ENCODE assay signal across 8 cellular contexts in the genomic region with DNA sequence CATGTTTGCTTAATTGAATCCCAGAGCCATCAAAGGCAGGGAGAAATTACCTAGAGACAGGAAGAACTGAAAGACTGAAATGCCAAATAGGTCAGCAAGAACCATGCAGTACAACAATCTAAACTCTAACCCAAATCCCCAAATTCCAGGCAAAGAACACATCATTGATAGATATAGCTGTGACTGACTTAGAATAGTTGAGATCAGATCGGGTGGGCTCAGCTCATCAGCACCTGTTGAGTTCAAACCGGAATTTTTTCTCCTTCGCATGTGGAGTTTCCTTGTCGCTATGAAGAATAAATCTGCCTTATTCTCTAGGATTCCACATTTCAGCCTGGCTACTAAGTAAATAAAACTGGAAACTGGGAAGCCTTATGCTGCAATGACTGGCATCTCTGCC. TPM values are rescaled to one million over a fixed set of nuclear protein-coding genes. Genes with fewer than 3 reads are reported as not detected.
DNase-seq lines count a peak whose midpoint lies in the region; ATAC-seq and TF ChIP-seq lines count a peak whose summit lies in the region.

No MANE protein-coding gene starts in this region.

- intact Hi-C loops in activated B cell treated with CpG ODN at 0.5 μM for 24 hours (cut with micrococcal nuclease): no loop called here

- H3K9ac ChIP-seq in iPS-15b (ENCODE audit: low read depth, low read length) (peak overlapping the region; percentile 61), skeletal muscle tissue (ENCODE audit: low read depth in 1 of 3, low read length in 3 of 3) (peak overlapping the region; percentile 91 to 93 (median 92))

- peaks cover 19% of the 10 kb centered on the region for H3K4me1 ChIP-seq in iPS-15b (ENCODE audit: control insufficient read depth, insufficient read depth, low read length)
- H3K4me1 ChIP-seq in skeletal muscle tissue (ENCODE audit: control insufficient read depth in 3 of 3, insufficient read depth in 3 of 3, low read length in 3 of 3): peaks cover 22 to 47% (median 32%) of the 10 kb centered on the region in 3 donors

- TF ChIP-seq CTCF in HFF-Myc (IDR thresholded peaks at IDR 0.05; ENCODE audit: low read depth, low read length, missing control alignments) (no peak), activated B cell treated with CpG ODN at 0.5 μM for 24 hours (IDR thresholded peaks at IDR 0.05) (no peak)

- H3K9me3 ChIP-seq in iPS-15b (ENCODE audit: control insufficient read depth, insufficient read depth, low read length) (no peaks in the 10 kb centered on the region), skeletal muscle tissue (ENCODE audit: control insufficient read depth in 3 of 3, low read length in 3 of 3) (no peaks in the 10 kb centered on the region)

- DNase-seq in HFF-Myc (ENCODE audit: extremely low read depth, low read depth) (no peak), activated B cell treated with CpG ODN at 0.5 μM for 24 hours (no peak), left lobe of liver (ENCODE audit: low spot score) (no peak), NCI-H1436 (lab: John Stamatoyannopoulos, UW) (no peak)
- no peak for DNase-seq in stimulated activated CD4-positive, alpha-beta T cell treated with anti-CD3 and anti-CD28 coated beads, Interleukin-4, amount 100 ng/mL, for 1 hour

- H3K27ac ChIP-seq in skeletal muscle tissue (ENCODE audit: low read depth, low read length): peak overlapping the region; percentile 94

- H3K27me3 Mint-ChIP-seq in activated B cell treated with CpG ODN at 0.5 μM for 24 hours: no peaks in the 10 kb centered on the region

- peak overlapping the region; percentile 79 for H3K27ac Mint-ChIP-seq in activated B cell treated with CpG ODN at 0.5 μM for 24 hours

- POLR2A ChIA-PET in activated B cell treated with CpG ODN at 0.5 μM for 24 hours (lab: Charles Lee): interaction anchor here (0.6 kb wide), 1 partner anchor 10 kb away, joined by 3 read pairs; no protein-coding TSS in a partner anchor

- no peaks in the 10 kb centered on the region for H3K36me3 ChIP-seq in iPS-15b (ENCODE audit: control insufficient read depth, insufficient read depth, low read length)
- no peaks in the 10 kb centered on the region for H3K36me3 ChIP-seq in skeletal muscle tissue (ENCODE audit: control insufficient read depth in 3 of 3, insufficient read depth in 3 of 3, low read length in 3 of 3)

- H3K4me3 ChIP-seq in HFF-Myc (replicated peaks; ENCODE audit: low read depth, low read length) (peak overlapping the region; percentile 91), iPS-15b (ENCODE audit: low read depth, low read length) (peak overlapping the region; percentile 89), skeletal muscle tissue (ENCODE audit: low read length in 3 of 3) (peak overlapping the region; percentile 89 to 98 (median 95))

- no peak for ATAC-seq in activated B cell treated with CpG ODN at 0.5 μM for 24 hours (ENCODE audit: low read depth)
- no peak for ATAC-seq in HG02852 (IDR thresholded peaks at IDR 0.05; ENCODE audit: unreplicated experiment)
- no peak for ATAC-seq in left lobe of liver

- H3K27me3 ChIP-seq in iPS-15b (ENCODE audit: control insufficient read depth, insufficient read depth, low read length) (peaks cover 7% of the 10 kb centered on the region), skeletal muscle tissue (ENCODE audit: control insufficient read depth in 3 of 3, insufficient read depth in 3 of 3, low read length in 3 of 3) (no peaks in the 10 kb centered on the region)

- peaks cover 12% of the 10 kb centered on the region for H3K36me3 Mint-ChIP-seq in activated B cell treated with CpG ODN at 0.5 μM for 24 hours (ENCODE audit: low read depth)

- no peaks in the 10 kb centered on the region for H3K9me3 Mint-ChIP-seq in activated B cell treated with CpG ODN at 0.5 μM for 24 hours

- CTCF ChIA-PET in activated B cell treated with CpG ODN at 0.5 μM for 24 hours (lab: Charles Lee): no interaction called here

- peaks cover 52% of the 10 kb centered on the region for H3K4me1 Mint-ChIP-seq in activated B cell treated with CpG ODN at 0.5 μM for 24 hours

- H3K4me3 Mint-ChIP-seq in activated B cell treated with CpG ODN at 0.5 μM for 24 hours: peak overlapping the region; percentile 99

RNA-seq across cellular contexts. Expression of gene ANKMY2, which starts 1.4 kb away (rescaled TPM):
- total RNA-seq in activated B cell treated with CpG ODN at 0.5 μM for 24 hours: 9.4 and 11.3 TPM in 2 replicates
- total RNA-seq in skeletal muscle tissue: 30.3 TPM
- total RNA-seq in left lobe of liver: 8.0 TPM

RNA-seq across cellular contexts. Expression of gene BZW2, which starts 1.8 kb away (rescaled TPM):
- total RNA-seq in activated B cell treated with CpG ODN at 0.5 μM for 24 hours (47.2 and 48.2 TPM in 2 replicates), skeletal muscle tissue (155 TPM), left lobe of liver (8.4 TPM)
